Comparison of ENCODE assay signal across 1 cellular context in the genomic region with DNA sequence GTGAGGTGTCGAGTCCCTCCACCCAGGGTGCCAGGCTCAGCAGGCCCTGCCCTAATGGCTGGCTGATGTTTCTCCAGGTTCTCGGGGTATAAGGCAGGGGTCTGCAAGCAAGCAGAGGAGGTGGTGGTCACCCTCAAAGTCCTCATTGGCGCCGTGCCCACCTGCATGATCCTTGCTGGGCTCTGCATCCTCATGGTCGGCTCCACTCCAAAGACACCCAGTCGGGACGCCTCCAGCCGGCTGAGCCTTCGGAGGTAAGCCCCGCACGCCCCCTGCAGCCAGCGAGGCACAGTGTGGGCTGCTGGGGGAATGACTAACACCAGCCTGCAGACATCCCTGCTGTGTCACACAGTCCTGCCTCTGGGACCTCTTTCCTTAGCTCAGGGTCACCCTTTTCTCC.
A peak's percentile ranks its signal among the peaks of the same experiment; 100 is the strongest.
TF ChIP-seq lines count a peak whose summit lies in the region.

No MANE protein-coding gene starts in this region.

TF ChIP-seq in HEK293, 187 proteins besides CTCF, POLR2A, EP300 and RAD21 (continued from another document):
- no peak for TF ChIP-seq ZFP3 (tag by site-specific recombination; IDR thresholded peaks at IDR 0.05; ENCODE audit: low read depth)
- TF ChIP-seq ZIC2 (tag by site-specific recombination; IDR thresholded peaks at IDR 0.05) = peak; percentile 83
- no peak for TF ChIP-seq ZNF704 (tag by site-specific recombination; IDR thresholded peaks at IDR 0.05)
- TF ChIP-seq ZNF19 (tag by site-specific recombination; IDR thresholded peaks at IDR 0.05; ENCODE audit: low read depth) = no peak
